Comparison of ENCODE assay signal across 16 cellular contexts in genomic region chr3:44890258-44890657, GRCh38. TPM values are rescaled to one million over a fixed set of nuclear protein-coding genes. Genes with fewer than 3 reads are reported as not detected.
DNase-seq lines count a peak whose midpoint lies in the region; ATAC-seq and TF ChIP-seq lines count a peak whose summit lies in the region.
"Had no signal": no experiment of that assay in that cellular context is flagged by ENCODE, and none has a peak within 500 bp of the region (broad histone marks: within the 10 kb centered on the region; RNA-seq: fewer than 3 reads in every experiment).

No MANE protein-coding gene starts in this region.

- no peak for TF ChIP-seq CTCF in GM23338 (conservative IDR thresholded peaks at IDR 0.05; ENCODE audit: low read depth in 2 of 2)
- TF ChIP-seq CTCF in OCI-LY3 (IDR thresholded peaks at IDR 0.05; ENCODE audit: low read depth, low read length): no peak
- TF ChIP-seq CTCF in endodermal cell (conservative IDR thresholded peaks at IDR 0.05): no peak
- TF ChIP-seq CTCF in neural progenitor cell (IDR thresholded peaks at IDR 0.05): no peak
- no peak for TF ChIP-seq CTCF in osteocyte (IDR thresholded peaks at IDR 0.05)

- DNase-seq in GM23338 (ENCODE audit: low spot score): peak; percentile 42
- DNase-seq in endodermal cell: peak; percentile 80
- DNase-seq in neural progenitor cell (ENCODE audit: low spot score): peak; percentile 26
- DNase-seq in kidney tubule cell (ENCODE audit: low spot score): no peak
- no peak for DNase-seq in osteocyte (ENCODE audit: extremely low spot score, unreplicated experiment)
- DNase-seq in SIG-M5 (lab: John Stamatoyannopoulos, UW): no peak
- DNase-seq: DND-41, GDM1, KG1, NCI-H1694 treated with DMSO at 0.1 percent for 48 hours, NCI-H510A, NCI-H774, OCI-M1 had no signal

- H3K27ac Mint-ChIP-seq in GM23338: no peak overlapping the region
- H3K27ac Mint-ChIP-seq in endodermal cell: no peak overlapping the region
- no peak overlapping the region for H3K27ac Mint-ChIP-seq in neural progenitor cell
- no peak overlapping the region for H3K27ac Mint-ChIP-seq in osteocyte (ENCODE audit: unreplicated experiment)
- H3K27ac Mint-ChIP-seq: CD14-positive monocyte had no signal

- no peaks in the 10 kb centered on the region for H3F3A ChIP-seq in GM23338 (replicated peaks; ENCODE audit: low read depth)
- no peaks in the 10 kb centered on the region for H3F3A ChIP-seq in neural progenitor cell (ENCODE audit: low read depth)

- no peaks in the 10 kb centered on the region for H3K9me3 ChIP-seq in OCI-LY3 (ENCODE audit: insufficient read depth, low read length)
- no peaks in the 10 kb centered on the region for H3K9me3 ChIP-seq in endodermal cell (ENCODE audit: control insufficient read depth, low read length)
- H3K9me3 ChIP-seq in neural progenitor cell (ENCODE audit: low read depth): no peaks in the 10 kb centered on the region

- H3K27me3 ChIP-seq in GM23338 (ENCODE audit: insufficient read depth) (no peaks in the 10 kb centered on the region), OCI-LY3 (ENCODE audit: low read depth, low read length) (peaks cover 3% of the 10 kb centered on the region; the same call in 1 of the 2 replicates), endodermal cell (ENCODE audit: control insufficient read depth, insufficient read depth, low read length, poor library complexity, severe bottlenecking) (no peaks in the 10 kb centered on the region), neural progenitor cell (no peaks in the 10 kb centered on the region)

- H3K9ac ChIP-seq in OCI-LY3 (ENCODE audit: low read length): no peak overlapping the region
- H3K9ac ChIP-seq in endodermal cell (ENCODE audit: extremely low read depth, low read length, poor library complexity, severe bottlenecking): no peak overlapping the region
- H3K9ac ChIP-seq in neural progenitor cell: no peak overlapping the region

- no peak overlapping the region for H3K4me2 ChIP-seq in GM23338
- peak overlapping the region; percentile 30; the same call in 1 of the 2 replicates for H3K4me2 ChIP-seq in OCI-LY3 (ENCODE audit: low read length)
- H3K4me2 ChIP-seq in neural progenitor cell: no peak overlapping the region

- H3K9me2 ChIP-seq in GM23338 (ENCODE audit: insufficient read depth): peaks cover 10% of the 10 kb centered on the region

- H3K9me3 Mint-ChIP-seq in GM23338 (no peaks in the 10 kb centered on the region; the same call in 2 of the 3 replicates), endodermal cell (no peaks in the 10 kb centered on the region), neural progenitor cell (no peaks in the 10 kb centered on the region), osteocyte (ENCODE audit: unreplicated experiment) (no peaks in the 10 kb centered on the region)

- H3K36me3 ChIP-seq in GM23338 (ENCODE audit: insufficient read depth) (no peaks in the 10 kb centered on the region), OCI-LY3 (replicated peaks; ENCODE audit: low read depth, low read length) (no peaks in the 10 kb centered on the region), endodermal cell (ENCODE audit: control insufficient read depth, insufficient read depth, low read length) (no peaks in the 10 kb centered on the region), neural progenitor cell (no peaks in the 10 kb centered on the region)

- H3K36me3 Mint-ChIP-seq in GM23338 (ENCODE audit: low read depth) (no peaks in the 10 kb centered on the region), endodermal cell (ENCODE audit: low read depth) (no peaks in the 10 kb centered on the region), neural progenitor cell (no peaks in the 10 kb centered on the region), osteocyte (ENCODE audit: unreplicated experiment) (no peaks in the 10 kb centered on the region)
- H3K36me3 Mint-ChIP-seq: CD14-positive monocyte had no signal

- H3K27ac ChIP-seq in GM23338 (ENCODE audit: low read depth): no peak overlapping the region
- H3K27ac ChIP-seq in OCI-LY3 (ENCODE audit: low read length): no peak overlapping the region
- H3K27ac ChIP-seq in endodermal cell (ENCODE audit: low read depth, low read length): no peak overlapping the region
- H3K27ac ChIP-seq in neural progenitor cell: no peak overlapping the region

- no peaks in the 10 kb centered on the region for H4K20me1 ChIP-seq in GM23338 (replicated peaks; ENCODE audit: insufficient read depth)
- no peaks in the 10 kb centered on the region for H4K20me1 ChIP-seq in OCI-LY3 (ENCODE audit: insufficient read depth, low read length)
- no peaks in the 10 kb centered on the region for H4K20me1 ChIP-seq in neural progenitor cell (ENCODE audit: low read depth)

- WGBS in endodermal cell (ENCODE audit: insufficient coverage in 1 of 2, insufficient read length in 1 of 2), 2 experiments: 81% methylated on average over 3 of the region's 3 CpGs; no CpG with 5 or more reads in 1 of the 2 experiments

- H3K4me1 Mint-ChIP-seq in GM23338 (peaks cover 20% of the 10 kb centered on the region), endodermal cell (no peaks in the 10 kb centered on the region), neural progenitor cell (peaks cover 2% of the 10 kb centered on the region), osteocyte (ENCODE audit: unreplicated experiment) (peaks cover 45% of the 10 kb centered on the region)

- H2AFZ ChIP-seq in GM23338: no peak overlapping the region
- no peak overlapping the region for H2AFZ ChIP-seq in OCI-LY3 (ENCODE audit: low read depth, low read length)
- no peak overlapping the region for H2AFZ ChIP-seq in neural progenitor cell (replicated peaks)

- H3K4me1 ChIP-seq in GM23338 (ENCODE audit: insufficient read depth) (peaks cover 9% of the 10 kb centered on the region), OCI-LY3 (ENCODE audit: low read length) (peaks cover 19% of the 10 kb centered on the region), endodermal cell (ENCODE audit: control insufficient read depth, insufficient read depth, low read length) (no peaks in the 10 kb centered on the region), neural progenitor cell (no peaks in the 10 kb centered on the region)

- ATAC-seq in GM23338: peak; percentile 71

- H3K4me3 ChIP-seq in GM23338 (no peak overlapping the region), OCI-LY3 (ENCODE audit: low read length) (no peak overlapping the region), endodermal cell (ENCODE audit: low read length) (no peak overlapping the region), neural progenitor cell (no peak overlapping the region)

- H3K27me3 Mint-ChIP-seq in GM23338 (ENCODE audit: insufficient read depth, low read depth, poor library complexity): peaks cover 5% of the 10 kb centered on the region
- H3K27me3 Mint-ChIP-seq in endodermal cell (ENCODE audit: insufficient read depth): no peaks in the 10 kb centered on the region
- peaks cover 4% of the 10 kb centered on the region for H3K27me3 Mint-ChIP-seq in neural progenitor cell (ENCODE audit: insufficient read depth, low read depth)
- H3K27me3 Mint-ChIP-seq in osteocyte (ENCODE audit: unreplicated experiment): no peaks in the 10 kb centered on the region

- no peaks in the 10 kb centered on the region for H3K79me2 ChIP-seq in GM23338 (replicated peaks; ENCODE audit: insufficient read depth)
- no peaks in the 10 kb centered on the region for H3K79me2 ChIP-seq in OCI-LY3 (ENCODE audit: low read length)
- H3K79me2 ChIP-seq in neural progenitor cell (ENCODE audit: low read depth): no peaks in the 10 kb centered on the region

- H3K4me3 Mint-ChIP-seq in GM23338 (no peak overlapping the region), endodermal cell (no peak overlapping the region), neural progenitor cell (no peak overlapping the region), osteocyte (ENCODE audit: unreplicated experiment) (no peak overlapping the region)
- H3K4me3 Mint-ChIP-seq: CD14-positive monocyte had no signal

TF ChIP-seq in GM23338, 12 proteins besides CTCF, POLR2A, EP300 and RAD21:
- no peak for TF ChIP-seq STAT1 (IDR thresholded peaks at IDR 0.05; ENCODE audit: unreplicated experiment)
- peak; percentile 74 for TF ChIP-seq REST (IDR thresholded peaks at IDR 0.05; ENCODE audit: unreplicated experiment)

RNA-seq across cellular contexts. Expression of gene TGM4, which starts 15.8 kb away (rescaled TPM):
- total RNA-seq in GM23338 (2014; rRNA removed; shearing (Covaris generic)): not detected in 2 replicates
- not detected in 2 replicates for polyA plus RNA-seq in GM23338 (2016; fragmentation: Nextera tagmentation; extraction: Ambion mirVana)
- not detected for total RNA-seq in endodermal cell
- polyA plus RNA-seq in endodermal cell (2013, experiment 1 of 2): not detected
- polyA plus RNA-seq in endodermal cell (2013, experiment 2 of 2): not detected
- total RNA-seq in neural progenitor cell (ENCODE audit: low replicate concordance): 0.04 and 0.12 TPM in 2 replicates
- 0.26 TPM in 1 of 2 replicates, not detected in the other for total RNA-seq in osteocyte
- total RNA-seq: RPMI7951 had no signal

RNA-seq across cellular contexts. Expression of gene TMEM42, which starts 28.5 kb away (rescaled TPM):
- 7.4 and 9.0 TPM in 2 replicates for total RNA-seq in GM23338 (2014; rRNA removed; shearing (Covaris generic))
- 13.3 and 14.3 TPM in 2 replicates for polyA plus RNA-seq in GM23338 (2016; fragmentation: Nextera tagmentation; extraction: Ambion mirVana)
- total RNA-seq in endodermal cell (10 to 100 TPM; 12.1 to 16.9 TPM), neural progenitor cell (ENCODE audit: low replicate concordance) (10.1 and 17.7 TPM in 2 replicates), osteocyte (18.9 and 19.4 TPM in 2 replicates)
- 18.1 TPM for polyA plus RNA-seq in endodermal cell (2013, experiment 1 of 2)
- polyA plus RNA-seq in endodermal cell (2013, experiment 2 of 2): 16.3 TPM

Comparison
In these comparisons a context has a peak if more than half of its experiments do, and no peak if none do; other contexts are left out.
1. DNase-seq: peak in GM23338 (single experiment), endodermal cell (single experiment) and neural progenitor cell (single experiment); none in kidney tubule cell (single experiment), osteocyte (single experiment) and SIG-M5 (single experiment).